22 cellular contexts compared by ENCODE assay signal in genomic region chr14:97281741-97282140, GRCh38.
"Had no signal": no experiment of that assay in that cellular context is flagged by ENCODE, and none has a peak within 500 bp of the region (broad histone marks: within the 10 kb centered on the region; RNA-seq: fewer than 3 reads in every experiment).

No MANE protein-coding gene starts in this region.

- H3K4me1 ChIP-seq: left lung, parathyroid adenoma, right atrium auricular region, testis, tibial artery had no signal

- H3K4me3 ChIP-seq: coronary artery, left lung, mucosa of descending colon, neural progenitor cell, right atrium auricular region, smooth muscle cell, testis, tibial artery had no signal

- H3K9ac ChIP-seq: neural progenitor cell, parathyroid adenoma had no signal

- H3K27me3 ChIP-seq: neural progenitor cell, right atrium auricular region, testis, tibial artery had no signal

- H3K9me3 ChIP-seq: left lung, mucosa of descending colon, right atrium auricular region, testis, tibial artery had no signal

- H3K4me2 ChIP-seq: neural progenitor cell, smooth muscle cell had no signal

- H3K36me3 ChIP-seq: left lung, neural progenitor cell, right atrium auricular region, tibial artery had no signal

- H3K27ac ChIP-seq: coronary artery, left lung, neural progenitor cell, parathyroid adenoma, right atrium auricular region, testis, tibial artery had no signal

- ATAC-seq: effector memory CD8-positive, alpha-beta T cell; left cardiac atrium; left lung; mucosa of descending colon; sciatic nerve had no signal

- DNase-seq: dermis blood vessel endothelial cell; effector memory CD8-positive, alpha-beta T cell; kidney; left cardiac atrium; left lung; mesenchymal stem cell; mucosa of descending colon; naive B cell; stimulated activated CD4-positive, alpha-beta T cell treated with anti-CD3 and anti-CD28 coated beads, Interleukin-12 subunit alpha, Interleukin-12 subunit beta, amount 100 ng/mL, for 4 hours; stimulated activated CD4-positive, alpha-beta T cell treated with anti-CD3 and anti-CD28 coated beads, Interleukin-1b, Interleukin-23, amount 100 ng/mL, for 48 hours; stimulated activated CD4-positive, alpha-beta T cell treated with anti-CD3 and anti-CD28 coated beads, Interleukin-4, amount 100 ng/mL, for 1 hour; stimulated activated CD8-positive, alpha-beta memory T cell treated with anti-CD3 and anti-CD28 coated beads, Interleukin-4, amount 100 ng/mL, for 48 hours; stimulated activated naive CD4-positive, alpha-beta T cell; substantia nigra; testis; tibial artery had no signal
